Comparison of ENCODE assay signal across 29 cellular contexts in the genomic region with DNA sequence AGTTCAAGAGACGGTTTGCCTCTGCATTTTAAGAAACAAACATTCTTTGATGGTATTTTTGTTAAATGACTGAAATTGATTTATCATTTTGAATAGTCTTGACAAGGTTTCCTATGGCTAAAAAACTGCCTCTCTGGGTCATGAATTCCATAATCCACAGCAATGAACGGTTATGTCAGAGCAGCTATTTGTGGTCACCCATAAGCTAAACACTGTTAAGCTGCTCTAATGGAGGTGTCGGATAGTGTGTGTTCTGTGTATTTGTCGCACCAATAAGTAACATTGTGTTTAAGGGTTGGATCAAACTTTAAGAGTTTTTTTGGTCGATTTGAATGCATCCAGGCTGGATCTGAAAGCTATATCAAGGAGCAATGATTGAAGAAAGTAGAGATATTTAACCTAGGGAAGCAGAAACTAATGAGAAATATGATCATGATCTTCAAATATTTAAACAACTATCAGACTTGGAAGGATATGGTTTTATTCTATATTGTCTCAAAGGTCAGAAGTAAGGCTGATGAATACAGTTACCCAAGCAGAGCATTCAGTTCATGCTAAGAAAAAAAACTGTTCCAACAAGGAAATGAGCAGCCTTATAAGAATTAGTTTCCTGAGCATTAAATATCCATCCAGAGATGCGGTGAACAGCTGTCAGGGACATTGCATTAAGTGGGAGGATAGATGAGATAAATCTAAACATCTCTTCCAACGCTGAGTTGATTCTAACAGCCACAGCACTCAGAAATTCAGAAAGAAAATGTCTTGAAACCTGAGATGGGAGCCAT.
A peak's percentile ranks its signal among the peaks of the same experiment; 100 is the strongest.
DNase-seq lines count a peak whose midpoint lies in the region; ATAC-seq, FAIRE-seq and TF ChIP-seq lines count a peak whose summit lies in the region.
"Had no signal": no experiment of that assay in that cellular context is flagged by ENCODE, and none has a peak within 500 bp of the region (broad histone marks: within the 10 kb centered on the region; RNA-seq: fewer than 3 reads in every experiment).

No MANE protein-coding gene starts in this region.

- POLR2A ChIA-PET in Caco-2 (lab: Charles Lee) (no interaction called here), IMR-90 (lab: Charles Lee; ENCODE audit: unreplicated experiment) (no interaction called here)

- ATAC-seq in IMR-90 (ENCODE audit: low read depth) (peak; percentile 54), right cardiac atrium (no peak), HG03469 (IDR thresholded peaks at IDR 0.05; ENCODE audit: unreplicated experiment) (no peak)
- ATAC-seq: naive thymus-derived CD4-positive, alpha-beta T cell; Right ventricle myocardium inferior; sciatic nerve had no signal

- H3K36me3 ChIP-seq in Caco-2 (ENCODE audit: control insufficient read depth, insufficient read depth, low read length) (no peaks in the 10 kb centered on the region), IMR-90 (ENCODE audit: control insufficient read depth, insufficient read depth, low read length) (no peaks in the 10 kb centered on the region), mesenchymal stem cell (ENCODE audit: control insufficient read depth in 1 of 2, insufficient read depth in 2 of 2, low read depth in 1 of 2, low read length in 2 of 2) (no peaks in the 10 kb centered on the region)
- H3K36me3 ChIP-seq: BLaER1, tibial artery, vagina, WERI-Rb-1 had no signal

- H3K4me1 ChIP-seq in Caco-2 (no peaks in the 10 kb centered on the region), IMR-90 (ENCODE audit: control insufficient read depth, insufficient read depth, low read length) (peaks cover 5% of the 10 kb centered on the region), mesenchymal stem cell (ENCODE audit: control insufficient read depth, insufficient read depth, low read depth, low read length) (no peaks in the 10 kb centered on the region), right cardiac atrium (ENCODE audit: control insufficient read depth, insufficient read depth, low read length) (no peaks in the 10 kb centered on the region)
- H3K4me1 ChIP-seq: BLaER1, tibial artery, vagina had no signal

- no peaks in the 10 kb centered on the region for H3K4me1 Mint-ChIP-seq in Caco-2 (ENCODE audit: low read depth, unreplicated experiment)

- no peak for TF ChIP-seq POLR2A in IMR-90 (IDR thresholded peaks at IDR 0.05; ENCODE audit: low read depth, low read length)

- H3K36me3 Mint-ChIP-seq in Caco-2 (ENCODE audit: insufficient read depth, unreplicated experiment) = no peaks in the 10 kb centered on the region
- H3K36me3 Mint-ChIP-seq: activated naive CD4-positive, alpha-beta T cell treated with anti-CD3 and anti-CD28 coated beads, Interleukin-2, amount 50 U/mL, for 72 hours had no signal

- H3K27ac Mint-ChIP-seq in Caco-2 (ENCODE audit: unreplicated experiment) = peak overlapping the region; percentile 63
- H3K27ac Mint-ChIP-seq: activated naive CD4-positive, alpha-beta T cell treated with anti-CD3 and anti-CD28 coated beads, Interleukin-2, amount 50 U/mL, for 72 hours; naive thymus-derived CD4-positive, alpha-beta T cell had no signal

- H4K91ac ChIP-seq in IMR-90 (ENCODE audit: insufficient read depth, low read depth, low read length) (no peak overlapping the region; the same call in 1 of the 2 replicates), mesenchymal stem cell (ENCODE audit: low read length) (no peak overlapping the region)

- no peak overlapping the region for H4K5ac ChIP-seq in IMR-90 (ENCODE audit: low read depth, low read length)

- in situ Hi-C loops in IMR-90 (cut with MboI; ENCODE audit: low sequenced_read_pairs) = no loop called here

- TF ChIP-seq CTCF in Caco-2 (IDR thresholded peaks at IDR 0.05; ENCODE audit: insufficient read depth in 1 of 2, low read depth in 1 of 2, low read length in 1 of 2, severe bottlenecking in 1 of 2, unreplicated experiment in 1 of 2) (no peak), IMR-90 (conservative IDR thresholded peaks at IDR 0.05; ENCODE audit: low read depth, low read length) (no peak), coronary artery (IDR thresholded peaks at IDR 0.05) (no peak)

- CTCF ChIA-PET in Caco-2 (lab: Charles Lee) (no interaction called here), IMR-90 (lab: Yijun Ruan, JAX) (no interaction called here)

- intact Hi-C loops in Caco-2 (cut with micrococcal nuclease; ENCODE audit: unreplicated experiment) = no loop called here
- intact Hi-C loops in IMR-90 (cut with micrococcal nuclease) = no loop called here
- intact Hi-C loops in right cardiac atrium (cut with DNase I) = no loop called here

- no peaks in the 10 kb centered on the region for H4K20me1 ChIP-seq in IMR-90 (ENCODE audit: insufficient read depth, low read length)
- H4K20me1 ChIP-seq: BLaER1 had no signal

- H3K18ac ChIP-seq in IMR-90 (ENCODE audit: low read depth, low read length) (peak overlapping the region; percentile 33; the same call in 1 of the 2 replicates), mesenchymal stem cell (ENCODE audit: low read depth in 1 of 2, low read length in 2 of 2) (no peak overlapping the region)

- dilution Hi-C loops in IMR-90 (cut with HindIII; ENCODE audit: low sequenced_read_pairs, unreplicated experiment) = no loop called here

- H4K8ac ChIP-seq in IMR-90 (ENCODE audit: low read depth in 2 of 2, low read length in 2 of 2) = peak overlapping the region in 1 of 2 experiments; percentile 62; a peak in 1 of 4 replicates
- no peak overlapping the region for H4K8ac ChIP-seq in mesenchymal stem cell (ENCODE audit: low read length)

- peak overlapping the region; percentile 82; the same call in 1 of the 2 replicates for H2BK20ac ChIP-seq in IMR-90 (ENCODE audit: low read depth, low read length)

- no peak for DNase-seq in Caco-2
- peak; percentile 64 for DNase-seq in IMR-90
- DNase-seq in mesenchymal stem cell = peak; percentile 52
- no peak for DNase-seq in right cardiac atrium
- DNase-seq in coronary artery (ENCODE audit: low spot score) = no peak
- DNase-seq: activated CD4-positive, alpha-beta T cell treated with anti-CD3 and anti-CD28 coated beads for 4 hours; activated effector memory CD4-positive, alpha-beta T cell treated with Interleukin-2 at 50 U/mL for 16 hours; activated T-cell treated with anti-CD3 and anti-CD28 coated beads, Interleukin-2, amount 50 U/mL, for 1 hour; amygdala; DMS79 treated with DMSO at 0.1 percent for 48 hours; effector CD8-positive, alpha-beta T cell; GF-D8; GOT3; midbrain; naive thymus-derived CD4-positive, alpha-beta T cell; NCI-H1048; stimulated activated CD4-positive, alpha-beta T cell treated with anti-CD3 and anti-CD28 coated beads, Interleukin-15, amount 100 ng/mL, for 24 hours; stimulated activated CD4-positive, alpha-beta T cell treated with anti-CD3 and anti-CD28 coated beads, Interleukin-4, amount 100 ng/mL, for 4 hours; T1000; tibial artery; WERI-Rb-1 had no signal

- H3K79me1 ChIP-seq in IMR-90 (ENCODE audit: low read depth in 1 of 2, low read length in 2 of 2) = no peaks in the 10 kb centered on the region
- H3K79me1 ChIP-seq in mesenchymal stem cell (replicated peaks; ENCODE audit: low read length, poor library complexity, severe bottlenecking) = no peaks in the 10 kb centered on the region

- no peaks in the 10 kb centered on the region for H3K27me3 Mint-ChIP-seq in Caco-2 (ENCODE audit: insufficient read depth, unreplicated experiment)

- peak overlapping the region; percentile 41; the same call in 1 of the 2 replicates for H3K27ac ChIP-seq in IMR-90 (ENCODE audit: insufficient read depth, low read length)
- H3K27ac ChIP-seq in mesenchymal stem cell (ENCODE audit: low read length, poor library complexity, severe bottlenecking) = no peak overlapping the region
- no peak overlapping the region for H3K27ac ChIP-seq in right cardiac atrium (ENCODE audit: low read length)
- no peak overlapping the region for H3K27ac ChIP-seq in coronary artery
- H3K27ac ChIP-seq: BLaER1, tibial artery, vagina, WERI-Rb-1 had no signal

- H2AK5ac ChIP-seq in IMR-90 (ENCODE audit: low read depth, low read length) = 0 out of 2 replicates have a peak overlapping the region, but pooled peaks have one; percentile 65
- no peak overlapping the region for H2AK5ac ChIP-seq in mesenchymal stem cell (ENCODE audit: low read length, severe bottlenecking)

- peak; percentile 88 for FAIRE-seq in colon (lab: Jason Lieb, UNC)
- FAIRE-seq: keratinocyte had no signal

- no peaks in the 10 kb centered on the region; the same call in 1 of the 2 replicates for H3K9me1 ChIP-seq in IMR-90 (ENCODE audit: insufficient read depth, low read length)

- H3K4me3 ChIP-seq in Caco-2 (ENCODE audit: low read depth, low read length) = no peak overlapping the region
- H3K4me3 ChIP-seq in IMR-90 (ENCODE audit: insufficient read depth, low read depth, low read length) = no peak overlapping the region
- no peak overlapping the region for H3K4me3 ChIP-seq in mesenchymal stem cell (ENCODE audit: insufficient read depth in 1 of 2, low read depth in 1 of 2, low read length in 2 of 2)
- H3K4me3 ChIP-seq in right cardiac atrium (ENCODE audit: low read length) = no peak overlapping the region
- no peak overlapping the region for H3K4me3 ChIP-seq in coronary artery
- H3K4me3 ChIP-seq: BLaER1, tibial artery, vagina had no signal

- no peak overlapping the region for H2BK15ac ChIP-seq in IMR-90 (ENCODE audit: low read depth, low read length)
- H2BK15ac ChIP-seq in mesenchymal stem cell (ENCODE audit: low read depth, poor library complexity, severe bottlenecking) = no peak overlapping the region

- H3K23ac ChIP-seq in IMR-90 (ENCODE audit: low read depth, low read length) = no peak overlapping the region
- no peak overlapping the region for H3K23ac ChIP-seq in mesenchymal stem cell (ENCODE audit: low read length in 2 of 2)

- H3K4ac ChIP-seq in IMR-90 (ENCODE audit: low read depth, low read length) = no peak overlapping the region; the same call in 1 of the 2 replicates
- no peak overlapping the region for H3K4ac ChIP-seq in mesenchymal stem cell (ENCODE audit: low read depth in 1 of 2, low read length in 2 of 2)

- H2BK120ac ChIP-seq in IMR-90 (ENCODE audit: low read depth, low read length) (peak overlapping the region; percentile 85), mesenchymal stem cell (ENCODE audit: low read depth, low read length) (no peak overlapping the region)

- no peaks in the 10 kb centered on the region for H3K9me3 Mint-ChIP-seq in Caco-2 (ENCODE audit: unreplicated experiment)
- H3K9me3 Mint-ChIP-seq: activated naive CD4-positive, alpha-beta T cell treated with anti-CD3 and anti-CD28 coated beads, Interleukin-2, amount 50 U/mL, for 72 hours had no signal

- H2BK5ac ChIP-seq in IMR-90 (ENCODE audit: low read depth, low read length, poor library complexity, severe bottlenecking) (peak overlapping the region; percentile 54), mesenchymal stem cell (ENCODE audit: low read depth, low read length, poor library complexity, severe bottlenecking) (no peak overlapping the region)

- no peak overlapping the region for H3K56ac ChIP-seq in IMR-90 (ENCODE audit: extremely low read depth, insufficient read depth, low read length)

- H3K9me3 ChIP-seq in Caco-2 (no peaks in the 10 kb centered on the region), IMR-90 (ENCODE audit: control insufficient read depth, insufficient read depth, low read length) (no peaks in the 10 kb centered on the region), mesenchymal stem cell (ENCODE audit: control insufficient read depth, low read length) (no peaks in the 10 kb centered on the region), right cardiac atrium (ENCODE audit: control insufficient read depth, low read length) (no peaks in the 10 kb centered on the region)
- H3K9me3 ChIP-seq: BLaER1, tibial artery, vagina had no signal

- no peak overlapping the region for H2AFZ ChIP-seq in IMR-90 (replicated peaks; ENCODE audit: low read length, poor library complexity)
- no peak overlapping the region for H2AFZ ChIP-seq in mesenchymal stem cell (ENCODE audit: low read depth, low read length)

- H3K14ac ChIP-seq in IMR-90 (replicated peaks; ENCODE audit: low read depth, low read length) (no peak overlapping the region), mesenchymal stem cell (ENCODE audit: low read length in 2 of 2) (no peak overlapping the region)

- no peak overlapping the region for H2BK12ac ChIP-seq in mesenchymal stem cell (ENCODE audit: low read length in 2 of 2)

- H3K4me3 Mint-ChIP-seq in Caco-2 (ENCODE audit: unreplicated experiment) = no peak overlapping the region

- BruUV-seq in Caco-2 (replicated peaks; lab: Mats Ljungman, UMichigan) (no TSS peak), IMR-90 (replicated peaks; lab: Mats Ljungman, UMichigan) (no TSS peak)

- H2AK9ac ChIP-seq in IMR-90 (replicated peaks; ENCODE audit: low read depth, low read length, poor library complexity) = no peak overlapping the region

- WGBS in IMR-90 (ENCODE audit: extremely low coverage in 2 of 2, insufficient read length in 1 of 2), 2 experiments = no CpG with 5 or more reads among the region's 7 CpGs
- WGBS in mesenchymal stem cell = 23% methylated on average over 3 of the region's 7 CpGs
- 66% methylated on average over 7 of the region's 7 CpGs for WGBS in right cardiac atrium

- peak overlapping the region; percentile 49; the same call in 1 of the 2 replicates for H3K4me2 ChIP-seq in IMR-90 (ENCODE audit: low read depth, low read length)
- H3K4me2 ChIP-seq in mesenchymal stem cell (ENCODE audit: low read length, poor library complexity, severe bottlenecking) = no peak overlapping the region
- H3K4me2 ChIP-seq: BLaER1 had no signal

- H3K9ac ChIP-seq in IMR-90 (ENCODE audit: low read depth, low read length) (peak overlapping the region; percentile 11; the same call in 1 of the 2 replicates), mesenchymal stem cell (ENCODE audit: low read length) (no peak overlapping the region)
- H3K9ac ChIP-seq: BLaER1 had no signal

- H3K27me3 ChIP-seq in Caco-2 (replicated peaks; ENCODE audit: control insufficient read depth, insufficient read depth, low read length) (no peaks in the 10 kb centered on the region), IMR-90 (ENCODE audit: control insufficient read depth, insufficient read depth, low read length) (no peaks in the 10 kb centered on the region), mesenchymal stem cell (ENCODE audit: control insufficient read depth in 1 of 2, insufficient read depth in 1 of 2, low read length in 2 of 2) (no peaks in the 10 kb centered on the region), right cardiac atrium (ENCODE audit: control insufficient read depth, insufficient read depth) (no peaks in the 10 kb centered on the region)
- H3K27me3 ChIP-seq: BLaER1, tibial artery, vagina had no signal

- TF ChIP-seq RAD21 in IMR-90 (IDR thresholded peaks at IDR 0.05; ENCODE audit: low read length) = no peak

Comparison
In these comparisons a context has a peak if more than half of its experiments do, and no peak if none do; other contexts are left out.
1. DNase-seq: peak in IMR-90 (single experiment) and mesenchymal stem cell (single experiment); none in Caco-2 (0 of 2), right cardiac atrium (0 of 3) and coronary artery (single experiment).